1 cellular context compared by ENCODE assay signal in the genomic region with DNA sequence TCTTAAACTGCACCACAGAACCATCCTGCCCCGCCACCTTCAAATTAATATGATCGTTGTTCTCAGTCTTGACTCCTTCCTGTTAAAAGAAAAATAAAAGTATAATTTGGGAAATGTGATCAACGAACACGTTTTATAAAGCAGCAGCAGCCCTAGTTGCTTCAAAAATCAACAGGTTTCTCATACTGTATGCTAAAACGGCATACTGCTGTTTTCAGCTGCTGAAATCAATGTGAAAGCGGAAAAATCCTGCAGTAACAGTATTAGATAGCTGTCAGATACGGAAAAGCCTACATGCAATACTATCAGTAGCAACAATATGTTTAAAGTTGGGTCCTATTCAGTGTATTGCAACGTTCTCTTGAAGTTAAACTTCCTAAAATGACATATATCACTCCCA.
TF ChIP-seq lines count a peak whose summit lies in the region.

No MANE protein-coding gene starts in this region.

TF ChIP-seq in GM23338, 12 proteins besides CTCF, POLR2A, EP300 and RAD21 (continued from another document):
- TF ChIP-seq, protein P1, sequence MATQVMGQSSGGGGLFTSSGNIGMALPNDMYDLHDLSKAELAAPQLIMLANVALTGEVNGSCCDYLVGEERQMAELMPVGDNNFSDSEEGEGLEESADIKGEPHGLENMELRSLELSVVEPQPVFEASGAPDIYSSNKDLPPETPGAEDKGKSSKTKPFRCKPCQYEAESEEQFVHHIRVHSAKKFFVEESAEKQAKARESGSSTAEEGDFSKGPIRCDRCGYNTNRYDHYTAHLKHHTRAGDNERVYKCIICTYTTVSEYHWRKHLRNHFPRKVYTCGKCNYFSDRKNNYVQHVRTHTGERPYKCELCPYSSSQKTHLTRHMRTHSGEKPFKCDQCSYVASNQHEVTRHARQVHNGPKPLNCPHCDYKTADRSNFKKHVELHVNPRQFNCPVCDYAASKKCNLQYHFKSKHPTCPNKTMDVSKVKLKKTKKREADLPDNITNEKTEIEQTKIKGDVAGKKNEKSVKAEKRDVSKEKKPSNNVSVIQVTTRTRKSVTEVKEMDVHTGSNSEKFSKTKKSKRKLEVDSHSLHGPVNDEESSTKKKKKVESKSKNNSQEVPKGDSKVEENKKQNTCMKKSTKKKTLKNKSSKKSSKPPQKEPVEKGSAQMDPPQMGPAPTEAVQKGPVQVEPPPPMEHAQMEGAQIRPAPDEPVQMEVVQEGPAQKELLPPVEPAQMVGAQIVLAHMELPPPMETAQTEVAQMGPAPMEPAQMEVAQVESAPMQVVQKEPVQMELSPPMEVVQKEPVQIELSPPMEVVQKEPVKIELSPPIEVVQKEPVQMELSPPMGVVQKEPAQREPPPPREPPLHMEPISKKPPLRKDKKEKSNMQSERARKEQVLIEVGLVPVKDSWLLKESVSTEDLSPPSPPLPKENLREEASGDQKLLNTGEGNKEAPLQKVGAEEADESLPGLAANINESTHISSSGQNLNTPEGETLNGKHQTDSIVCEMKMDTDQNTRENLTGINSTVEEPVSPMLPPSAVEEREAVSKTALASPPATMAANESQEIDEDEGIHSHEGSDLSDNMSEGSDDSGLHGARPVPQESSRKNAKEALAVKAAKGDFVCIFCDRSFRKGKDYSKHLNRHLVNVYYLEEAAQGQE (IDR thresholded peaks at IDR 0.05; ENCODE audit: unreplicated experiment): no peak
- no peak for TF ChIP-seq EZH2phosphoT487 (IDR thresholded peaks at IDR 0.05; ENCODE audit: unreplicated experiment)
- TF ChIP-seq POLR2AphosphoS5 (IDR thresholded peaks at IDR 0.05; ENCODE audit: low read depth): no peak
- TF ChIP-seq EZH2 (IDR thresholded peaks at IDR 0.05; ENCODE audit: low read depth, unreplicated experiment): no peak
